In genomic region chr1:162854245-162854860, GRCh38 we compare ENCODE assay signal across 8 cellular contexts. TPM values are rescaled to one million over a fixed set of nuclear protein-coding genes. Genes with fewer than 3 reads are reported as not detected.
DNase-seq lines count a peak whose midpoint lies in the region; ATAC-seq and TF ChIP-seq lines count a peak whose summit lies in the region.

No MANE protein-coding gene starts in this region.

- no peaks in the 10 kb centered on the region for H3K27me3 ChIP-seq in fibroblast of lung (ENCODE audit: control insufficient read depth, insufficient read depth, low read length)
- no peaks in the 10 kb centered on the region for H3K27me3 ChIP-seq in neural progenitor cell

- H3K9ac ChIP-seq in fibroblast of lung (ENCODE audit: insufficient read depth, low read length) (no peak overlapping the region), neural progenitor cell (no peak overlapping the region)

- H3K36me3 ChIP-seq in fibroblast of lung (ENCODE audit: control insufficient read depth, insufficient read depth, low read length) (no peaks in the 10 kb centered on the region), neural progenitor cell (no peaks in the 10 kb centered on the region)

- H3K4me2 ChIP-seq in fibroblast of lung (ENCODE audit: extremely low read depth, insufficient read depth, low read length) (no peak overlapping the region), neural progenitor cell (no peak overlapping the region)

- no peak overlapping the region for H3K27ac Mint-ChIP-seq in neural progenitor cell
- H3K27ac Mint-ChIP-seq in type B pancreatic cell = no peak overlapping the region

- no peaks in the 10 kb centered on the region for H3K9me3 ChIP-seq in fibroblast of lung (ENCODE audit: control insufficient read depth, insufficient read depth, low read depth, low read length)
- H3K9me3 ChIP-seq in neural progenitor cell (ENCODE audit: low read depth) = no peaks in the 10 kb centered on the region

- H3K27me3 Mint-ChIP-seq in neural progenitor cell (ENCODE audit: insufficient read depth, low read depth) (no peaks in the 10 kb centered on the region), type B pancreatic cell (peaks cover 3% of the 10 kb centered on the region)

- H3K36me3 Mint-ChIP-seq in neural progenitor cell (no peaks in the 10 kb centered on the region), type B pancreatic cell (no peaks in the 10 kb centered on the region)

- H3K79me2 ChIP-seq in fibroblast of lung (ENCODE audit: control insufficient read depth, insufficient read depth, low read length) = no peaks in the 10 kb centered on the region
- no peaks in the 10 kb centered on the region for H3K79me2 ChIP-seq in neural progenitor cell (ENCODE audit: low read depth)

- no peaks in the 10 kb centered on the region for H4K20me1 ChIP-seq in fibroblast of lung (ENCODE audit: control insufficient read depth, extremely low read depth, insufficient read depth, low read length)
- no peaks in the 10 kb centered on the region for H4K20me1 ChIP-seq in neural progenitor cell (ENCODE audit: low read depth)

- peak; percentile 79 to 86 for TF ChIP-seq CTCF in fibroblast of lung (conservative IDR thresholded peaks at IDR 0.05 in 1 of 2, IDR thresholded peaks at IDR 0.05 in 1 of 2; ENCODE audit: low read depth in 1 of 2, low read length in 2 of 2)
- TF ChIP-seq CTCF in neural progenitor cell (IDR thresholded peaks at IDR 0.05) = peak; percentile 83
- TF ChIP-seq CTCF in type B pancreatic cell (conservative IDR thresholded peaks at IDR 0.05) = peak; percentile 87

- DNase-seq in COLO668 (lab: John Stamatoyannopoulos, UW; ENCODE audit: unreplicated experiment) (peak; percentile 84), HS-27A (ENCODE audit: low read depth) (peak; percentile 66), NCI-H82 treated with DMSO at 0.1 percent for 48 hours (lab: John Stamatoyannopoulos, UW; ENCODE audit: unreplicated experiment) (peak; percentile 78), fibroblast of lung (ENCODE audit: low read depth in 2 of 2) (peak; percentile 82 to 84), neural progenitor cell (ENCODE audit: low spot score) (peak; percentile 65), type B pancreatic cell (ENCODE audit: extremely low spot score, unreplicated experiment) (no peak)
- peak; percentile 40 for DNase-seq in activated CD8-positive, alpha-beta memory T cell treated with anti-CD3 and anti-CD28 coated beads, Interleukin-2, amount 50 U/mL, for 4 hours

- ATAC-seq in GM19438 (IDR thresholded peaks at IDR 0.05; ENCODE audit: low read depth, unreplicated experiment) = peak; percentile 75

- H3K27ac ChIP-seq in fibroblast of lung (ENCODE audit: insufficient read depth, low read length) (peak overlapping the region; percentile 15), neural progenitor cell (no peak overlapping the region)

- H3K4me1 ChIP-seq in fibroblast of lung (ENCODE audit: control insufficient read depth, extremely low read depth, insufficient read depth, low read length) (peaks cover 13% of the 10 kb centered on the region), neural progenitor cell (peaks cover 7% of the 10 kb centered on the region)

- H3K4me1 Mint-ChIP-seq in neural progenitor cell (peaks cover 11% of the 10 kb centered on the region), type B pancreatic cell (ENCODE audit: unreplicated experiment) (no peaks in the 10 kb centered on the region)

- H3K4me3 Mint-ChIP-seq in neural progenitor cell (no peak overlapping the region), type B pancreatic cell (no peak overlapping the region)

- H3K4me3 ChIP-seq in fibroblast of lung (replicated peaks in 1 of 4; ENCODE audit: control extremely low read depth in 1 of 4, insufficient read depth in 1 of 4, low read depth in 3 of 4, low read length in 4 of 4) (no peak overlapping the region), neural progenitor cell (no peak overlapping the region)

- H3K9me3 Mint-ChIP-seq in neural progenitor cell (no peaks in the 10 kb centered on the region), type B pancreatic cell (no peaks in the 10 kb centered on the region)

- no peaks in the 10 kb centered on the region for H3F3A ChIP-seq in neural progenitor cell (ENCODE audit: low read depth)

- peak overlapping the region; percentile 35 for H2AFZ ChIP-seq in fibroblast of lung (ENCODE audit: low read length)
- H2AFZ ChIP-seq in neural progenitor cell (replicated peaks) = peak overlapping the region; percentile 59

RNA-seq across cellular contexts. Expression of gene CCDC190, which starts 6.6 kb away (rescaled TPM):
- not detected in 2 replicates for total RNA-seq in fibroblast of lung
- polyA plus RNA-seq in fibroblast of lung = 0.16 and 0.36 TPM in 2 replicates
- 0.42 TPM in 1 of 2 replicates, not detected in the other for polyA plus RNA-seq in fibroblast of lung (2012)
- not detected in 2 replicates for polyA minus RNA-seq in fibroblast of lung (ENCODE audit: low replicate concordance)
- total RNA-seq in neural progenitor cell (ENCODE audit: low replicate concordance) = not detected in 2 replicates
- total RNA-seq in type B pancreatic cell (ENCODE audit: low replicate concordance) = 0.14 TPM in 1 of 2 replicates, not detected in the other
